In the genomic region with DNA sequence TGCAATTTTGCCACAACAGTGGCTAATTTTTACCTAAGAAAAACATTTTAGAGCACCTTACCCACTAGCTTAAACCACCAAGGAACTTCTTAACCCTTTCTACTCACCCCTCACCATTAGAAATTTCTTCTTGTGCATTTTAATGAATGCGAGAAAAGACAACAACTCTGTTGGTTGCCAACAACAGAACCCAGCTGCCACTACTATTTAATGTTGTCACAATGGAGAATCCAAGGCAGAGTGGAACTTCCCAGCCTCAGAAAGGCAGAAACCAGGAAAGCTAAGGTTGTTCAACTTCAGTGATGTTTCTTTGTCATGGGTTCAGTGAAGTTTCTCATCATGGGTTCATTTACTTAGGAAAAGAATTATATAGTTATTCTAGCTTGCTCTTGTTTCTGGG, we compare ENCODE assay signal across 16 cellular contexts.
A peak's percentile ranks its signal among the peaks of the same experiment; 100 is the strongest.
DNase-seq lines count a peak whose midpoint lies in the region; ATAC-seq, FAIRE-seq and TF ChIP-seq lines count a peak whose summit lies in the region.
"Had no signal": no experiment of that assay in that cellular context is flagged by ENCODE, and none has a peak within 500 bp of the region (broad histone marks: within the 10 kb centered on the region; RNA-seq: fewer than 3 reads in every experiment).

No MANE protein-coding gene starts in this region.

- H3F3A ChIP-seq in GM23338 (replicated peaks; ENCODE audit: low read depth): no peaks in the 10 kb centered on the region
- no peaks in the 10 kb centered on the region for H3F3A ChIP-seq in neural progenitor cell (ENCODE audit: low read depth)

- no peak overlapping the region for H3K4me3 Mint-ChIP-seq in GM23338
- no peak overlapping the region for H3K4me3 Mint-ChIP-seq in endodermal cell
- H3K4me3 Mint-ChIP-seq in neural progenitor cell: no peak overlapping the region
- H3K4me3 Mint-ChIP-seq: B cell; CD4-positive, alpha-beta T cell had no signal

- H2AFZ ChIP-seq in GM23338 (no peak overlapping the region), neural progenitor cell (replicated peaks) (peak overlapping the region; percentile 17)

- WGBS in endodermal cell (ENCODE audit: insufficient coverage in 1 of 2, insufficient read length in 1 of 2), 2 experiments: 84% methylated on average over 1 of the region's 1 CpG; no CpG with 5 or more reads in 1 of the 2 experiments

- TF ChIP-seq POLR2A in H54 (IDR thresholded peaks at IDR 0.05; ENCODE audit: low read depth, low read length): no peak

- H3K36me3 ChIP-seq in GM23338 (ENCODE audit: insufficient read depth) (no peaks in the 10 kb centered on the region), HUES48 (ENCODE audit: control insufficient read depth, insufficient read depth, low read length) (no peaks in the 10 kb centered on the region), endodermal cell (ENCODE audit: control insufficient read depth, insufficient read depth, low read length) (no peaks in the 10 kb centered on the region), neural progenitor cell (no peaks in the 10 kb centered on the region)

- H3K27me3 ChIP-seq in GM23338 (ENCODE audit: insufficient read depth) (no peaks in the 10 kb centered on the region), HUES48 (ENCODE audit: control insufficient read depth, insufficient read depth, low read length) (no peaks in the 10 kb centered on the region), endodermal cell (ENCODE audit: control insufficient read depth, insufficient read depth, low read length, poor library complexity, severe bottlenecking) (no peaks in the 10 kb centered on the region), neural progenitor cell (no peaks in the 10 kb centered on the region)

- FAIRE-seq in H54 (lab: Jason Lieb, UNC): no peak
- FAIRE-seq: GM12891, HepG2 had no signal

- no peaks in the 10 kb centered on the region for H3K36me3 Mint-ChIP-seq in GM23338 (ENCODE audit: low read depth)
- H3K36me3 Mint-ChIP-seq in endodermal cell (ENCODE audit: low read depth): no peaks in the 10 kb centered on the region
- H3K36me3 Mint-ChIP-seq in neural progenitor cell: no peaks in the 10 kb centered on the region

- H3K9me2 ChIP-seq in GM23338 (ENCODE audit: insufficient read depth): no peaks in the 10 kb centered on the region

- ATAC-seq in GM23338: peak; percentile 60
- ATAC-seq: HepG2 had no signal

- H3K4me3 ChIP-seq in GM23338 (no peak overlapping the region), HUES48 (ENCODE audit: low read depth, low read length) (no peak overlapping the region), endodermal cell (ENCODE audit: low read length) (no peak overlapping the region), neural progenitor cell (no peak overlapping the region)

- H4K20me1 ChIP-seq in GM23338 (replicated peaks; ENCODE audit: insufficient read depth): no peaks in the 10 kb centered on the region
- H4K20me1 ChIP-seq in neural progenitor cell (ENCODE audit: low read depth): no peaks in the 10 kb centered on the region

- H3K79me2 ChIP-seq in GM23338 (replicated peaks; ENCODE audit: insufficient read depth) (no peaks in the 10 kb centered on the region), neural progenitor cell (ENCODE audit: low read depth) (no peaks in the 10 kb centered on the region)

- H3K4me1 ChIP-seq in GM23338 (ENCODE audit: insufficient read depth) (no peaks in the 10 kb centered on the region), HUES48 (ENCODE audit: control insufficient read depth, insufficient read depth, low read length) (peaks cover 5% of the 10 kb centered on the region; the same call in 1 of the 2 replicates), endodermal cell (ENCODE audit: control insufficient read depth, insufficient read depth, low read length) (no peaks in the 10 kb centered on the region), neural progenitor cell (peaks cover 11% of the 10 kb centered on the region)

- peak; percentile 56 for DNase-seq in GM23338 (ENCODE audit: low spot score)
- no peak for DNase-seq in endodermal cell
- DNase-seq in neural progenitor cell (ENCODE audit: low spot score): peak; percentile 50
- no peak for DNase-seq in COR-L47 (lab: John Stamatoyannopoulos, UW)
- no peak for DNase-seq in H54 (ENCODE audit: insufficient read length, low spot score)
- DNase-seq in AG20443 (ENCODE audit: low spot score): no peak
- DNase-seq: ACHN; C1 segment of cervical spinal cord; CD4-positive, alpha-beta T cell; DMS79; GOT3 had no signal

- no peak overlapping the region for H3K4me2 ChIP-seq in GM23338
- no peak overlapping the region for H3K4me2 ChIP-seq in neural progenitor cell
- H3K4me2 ChIP-seq: KMS-11 had no signal

- H3K27me3 Mint-ChIP-seq in GM23338 (ENCODE audit: insufficient read depth, low read depth, poor library complexity) (no peaks in the 10 kb centered on the region), endodermal cell (ENCODE audit: insufficient read depth) (no peaks in the 10 kb centered on the region), neural progenitor cell (ENCODE audit: insufficient read depth, low read depth) (no peaks in the 10 kb centered on the region)
- H3K27me3 Mint-ChIP-seq: B cell; CD4-positive, alpha-beta T cell had no signal

- no peak overlapping the region for H3K9ac ChIP-seq in HUES48 (ENCODE audit: low read depth, low read length)
- H3K9ac ChIP-seq in endodermal cell (ENCODE audit: extremely low read depth, low read length, poor library complexity, severe bottlenecking): no peak overlapping the region
- no peak overlapping the region for H3K9ac ChIP-seq in neural progenitor cell
- H3K9ac ChIP-seq: KMS-11 had no signal

- H3K9me3 Mint-ChIP-seq in GM23338 (no peaks in the 10 kb centered on the region), endodermal cell (no peaks in the 10 kb centered on the region), neural progenitor cell (no peaks in the 10 kb centered on the region)
- H3K9me3 Mint-ChIP-seq: CD4-positive, alpha-beta T cell had no signal

- H3K27ac ChIP-seq in GM23338 (ENCODE audit: low read depth) (no peak overlapping the region), HUES48 (ENCODE audit: low read depth, low read length) (peak overlapping the region; percentile 26), endodermal cell (ENCODE audit: low read depth, low read length) (peak overlapping the region; percentile 40), neural progenitor cell (peak overlapping the region; percentile 40)
- H3K27ac ChIP-seq: KMS-11 had no signal

- peaks cover 9% of the 10 kb centered on the region for H3K4me1 Mint-ChIP-seq in GM23338
- H3K4me1 Mint-ChIP-seq in endodermal cell: peaks cover 4% of the 10 kb centered on the region
- peaks cover 6% of the 10 kb centered on the region for H3K4me1 Mint-ChIP-seq in neural progenitor cell
- H3K4me1 Mint-ChIP-seq: B cell had no signal

- H3K9me3 ChIP-seq in HUES48 (ENCODE audit: control insufficient read depth, insufficient read depth, low read length) (no peaks in the 10 kb centered on the region), endodermal cell (ENCODE audit: control insufficient read depth, low read length) (no peaks in the 10 kb centered on the region), neural progenitor cell (ENCODE audit: low read depth) (no peaks in the 10 kb centered on the region)

- H3K27ac Mint-ChIP-seq in GM23338 (peak overlapping the region; percentile 90), endodermal cell (peak overlapping the region; percentile 14), neural progenitor cell (no peak overlapping the region)
- H3K27ac Mint-ChIP-seq: B cell; CD4-positive, alpha-beta T cell had no signal

- TF ChIP-seq CTCF in GM23338 (conservative IDR thresholded peaks at IDR 0.05; ENCODE audit: low read depth in 2 of 2): no peak
- no peak for TF ChIP-seq CTCF in endodermal cell (conservative IDR thresholded peaks at IDR 0.05)
- no peak for TF ChIP-seq CTCF in neural progenitor cell (IDR thresholded peaks at IDR 0.05)

Comparison
In these comparisons a context has a peak if more than half of its experiments do, and no peak if none do; other contexts are left out.
1. DNase-seq: peak in GM23338 (single experiment) and neural progenitor cell (single experiment); none in endodermal cell (single experiment), COR-L47 (single experiment), H54 (single experiment) and AG20443 (single experiment).